In the genomic region with DNA sequence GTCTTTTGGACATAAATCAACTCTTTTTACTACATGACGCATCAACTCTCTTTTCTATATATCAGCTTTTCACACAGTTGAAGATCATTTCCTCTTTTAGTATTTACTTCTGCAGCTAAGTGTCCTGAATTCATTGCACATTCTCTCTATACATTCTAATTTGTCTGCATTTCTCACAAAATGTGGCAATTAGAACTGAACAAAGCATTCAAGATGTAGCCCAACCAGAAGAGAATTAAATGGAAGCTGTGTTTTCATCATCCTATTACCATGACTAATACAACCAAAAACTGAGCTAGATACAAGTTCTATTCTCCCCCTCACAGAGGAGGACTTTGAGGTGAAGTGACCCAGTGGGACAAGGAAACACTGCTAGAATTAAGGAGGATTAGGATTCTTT, we compare ENCODE assay signal across 1 cellular context.
TF ChIP-seq lines count a peak whose summit lies in the region.

No MANE protein-coding gene starts in this region.

TF ChIP-seq in SK-N-SH, 30 proteins besides CTCF, POLR2A, EP300 and RAD21 (continued from another document):
- TF ChIP-seq IRF3 (IDR thresholded peaks at IDR 0.05; ENCODE audit: low read depth, low read length) = no peak
- no peak for TF ChIP-seq NFIC (IDR thresholded peaks at IDR 0.05; ENCODE audit: borderline replicate concordance)
- TF ChIP-seq REST (IDR thresholded peaks at IDR 0.05; ENCODE audit: low read depth, low read length) = no peak
- TF ChIP-seq ZBTB33 (IDR thresholded peaks at IDR 0.05; ENCODE audit: borderline replicate concordance, low read depth) = no peak
- no peak for TF ChIP-seq TCF12 (IDR thresholded peaks at IDR 0.05)
- TF ChIP-seq RFX5 (IDR thresholded peaks at IDR 0.05; ENCODE audit: low read length) = no peak
- no peak for TF ChIP-seq MEF2A (IDR thresholded peaks at IDR 0.05; ENCODE audit: borderline replicate concordance, low read depth)
- TF ChIP-seq RXRA (IDR thresholded peaks at IDR 0.05; ENCODE audit: borderline replicate concordance, low read depth) = no peak
- no peak for TF ChIP-seq RCOR1 (IDR thresholded peaks at IDR 0.05; ENCODE audit: low read length)
- TF ChIP-seq, protein P1, sequence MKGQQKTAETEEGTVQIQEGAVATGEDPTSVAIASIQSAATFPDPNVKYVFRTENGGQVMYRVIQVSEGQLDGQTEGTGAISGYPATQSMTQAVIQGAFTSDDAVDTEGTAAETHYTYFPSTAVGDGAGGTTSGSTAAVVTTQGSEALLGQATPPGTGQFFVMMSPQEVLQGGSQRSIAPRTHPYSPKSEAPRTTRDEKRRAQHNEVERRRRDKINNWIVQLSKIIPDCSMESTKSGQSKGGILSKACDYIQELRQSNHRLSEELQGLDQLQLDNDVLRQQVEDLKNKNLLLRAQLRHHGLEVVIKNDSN (IDR thresholded peaks at IDR 0.05; ENCODE audit: borderline replicate concordance, low read depth) = no peak
- TF ChIP-seq FOSL2 (IDR thresholded peaks at IDR 0.05; ENCODE audit: borderline replicate concordance, low read depth) = no peak
- no peak for TF ChIP-seq YY1 (IDR thresholded peaks at IDR 0.05; ENCODE audit: low read depth)
- no peak for TF ChIP-seq CHD2 (IDR thresholded peaks at IDR 0.05; ENCODE audit: low read length, partially characterized antibody)
- no peak for TF ChIP-seq USF2 (IDR thresholded peaks at IDR 0.05; ENCODE audit: borderline replicate concordance, low read depth, low read length)
- no peak for TF ChIP-seq NRF1 (IDR thresholded peaks at IDR 0.05; ENCODE audit: low read depth, low read length)
- TF ChIP-seq MXI1 (IDR thresholded peaks at IDR 0.05; ENCODE audit: low read depth, low read length) = no peak
- TF ChIP-seq, protein P2, sequence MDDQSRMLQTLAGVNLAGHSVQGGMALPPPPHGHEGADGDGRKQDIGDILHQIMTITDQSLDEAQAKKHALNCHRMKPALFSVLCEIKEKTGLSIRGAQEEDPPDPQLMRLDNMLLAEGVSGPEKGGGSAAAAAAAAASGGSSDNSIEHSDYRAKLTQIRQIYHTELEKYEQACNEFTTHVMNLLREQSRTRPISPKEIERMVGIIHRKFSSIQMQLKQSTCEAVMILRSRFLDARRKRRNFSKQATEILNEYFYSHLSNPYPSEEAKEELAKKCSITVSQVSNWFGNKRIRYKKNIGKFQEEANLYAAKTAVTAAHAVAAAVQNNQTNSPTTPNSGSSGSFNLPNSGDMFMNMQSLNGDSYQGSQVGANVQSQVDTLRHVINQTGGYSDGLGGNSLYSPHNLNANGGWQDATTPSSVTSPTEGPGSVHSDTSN (IDR thresholded peaks at IDR 0.05) = no peak
